ENCODE assay signal across 9 cellular contexts in the genomic region with DNA sequence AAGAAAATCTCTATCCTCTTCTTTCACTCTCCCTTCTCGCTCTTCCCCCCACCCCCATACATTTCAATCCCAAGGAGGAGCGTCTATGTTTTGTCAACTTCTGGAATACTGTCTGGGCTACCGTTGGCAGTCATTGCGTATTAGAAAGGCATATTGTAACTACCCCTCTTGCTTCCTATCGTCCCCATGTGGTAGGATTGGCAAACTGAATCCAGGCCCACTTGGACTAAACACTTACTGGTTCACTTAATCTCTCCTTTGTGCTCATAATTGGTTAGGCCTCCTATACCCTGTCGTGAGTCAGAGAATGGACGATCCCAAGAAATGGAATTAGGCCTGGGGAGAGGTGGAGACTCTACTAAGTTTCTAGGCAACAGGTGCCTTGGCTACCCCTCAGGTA.
A peak's percentile ranks its signal among the peaks of the same experiment; 100 is the strongest.
DNase-seq lines count a peak whose midpoint lies in the region; FAIRE-seq and TF ChIP-seq lines count a peak whose summit lies in the region.
"Had no signal": no experiment of that assay in that cellular context is flagged by ENCODE, and none has a peak within 500 bp of the region (broad histone marks: within the 10 kb centered on the region; RNA-seq: fewer than 3 reads in every experiment).

No MANE protein-coding gene starts in this region.

- no peaks in the 10 kb centered on the region for H3K79me2 ChIP-seq in osteoblast (ENCODE audit: insufficient read depth, low read length)

- H4K20me1 ChIP-seq in osteoblast (ENCODE audit: insufficient read depth, low read length), result no peaks in the 10 kb centered on the region

- H3K36me3 ChIP-seq in osteoblast (ENCODE audit: insufficient read depth, low read length), result no peaks in the 10 kb centered on the region

- FAIRE-seq in HTR-8/SVneo (lab: Jason Lieb, UNC), result peak; percentile 85

- peak; percentile 54 for DNase-seq in activated CD4-positive, alpha-beta T cell treated with anti-CD3 and anti-CD28 coated beads for 48 hours
- DNase-seq in activated CD4-positive, alpha-beta T cell treated with anti-CD3 and anti-CD28 coated beads, Interleukin-2, amount 50 U/mL, for 1 hour, result no peak
- DNase-seq in HTR-8/SVneo (ENCODE audit: insufficient read length, low spot score), result peak; percentile 45
- peak; percentile 48 for DNase-seq in UCSD-AML1 (lab: John Stamatoyannopoulos, UW; ENCODE audit: unreplicated experiment)
- DNase-seq in osteoblast (ENCODE audit: insufficient read length, low spot score, missing footprints), result no peak
- DNase-seq in amniotic stem cell (lab: John Stamatoyannopoulos, UW), result no peak
- DNase-seq in nucleus accumbens (lab: John Stamatoyannopoulos, UW), result no peak
- no peak for DNase-seq in activated CD4-positive, CD25-positive, alpha-beta regulatory T cell treated with anti-CD3 and anti-CD28 coated beads, Interleukin-2, amount 50 U/mL, for 72 hours
- DNase-seq: naive thymus-derived CD8-positive, alpha-beta T cell had no signal

- no peak overlapping the region for H3K4me3 ChIP-seq in osteoblast (ENCODE audit: insufficient read depth, low read length)

- H3K27ac ChIP-seq in osteoblast (ENCODE audit: low read depth, low read length), result no peak overlapping the region

- peak; percentile 24 for TF ChIP-seq CTCF in osteoblast (IDR thresholded peaks at IDR 0.05; ENCODE audit: extremely low read depth, low read depth, low read length)

- no peak overlapping the region for H3K4me2 ChIP-seq in osteoblast (ENCODE audit: insufficient read depth, low read length)

- no peaks in the 10 kb centered on the region for H3K4me1 ChIP-seq in osteoblast (ENCODE audit: insufficient read depth, low read length)

- H3K27me3 ChIP-seq in osteoblast (ENCODE audit: insufficient read depth, low read length), result peaks cover 23% of the 10 kb centered on the region

- H2AFZ ChIP-seq in osteoblast (ENCODE audit: low read length), result no peak overlapping the region

- no peaks in the 10 kb centered on the region for H3K9me3 ChIP-seq in osteoblast (ENCODE audit: low read depth, low read length)

Comparison
In these comparisons a context has a peak if more than half of its experiments do, and no peak if none do; other contexts are left out.
1. DNase-seq: peak in activated CD4-positive, alpha-beta T cell treated with anti-CD3 and anti-CD28 coated beads for 48 hours (single experiment), HTR-8/SVneo (single experiment) and UCSD-AML1 (single experiment); none in activated CD4-positive, alpha-beta T cell treated with anti-CD3 and anti-CD28 coated beads, Interleukin-2, amount 50 U/mL, for 1 hour (single experiment), osteoblast (single experiment), amniotic stem cell (single experiment), nucleus accumbens (0 of 56) and activated CD4-positive, CD25-positive, alpha-beta regulatory T cell treated with anti-CD3 and anti-CD28 coated beads, Interleukin-2, amount 50 U/mL, for 72 hours (single experiment).